1 cellular context compared by ENCODE assay signal in the genomic region with DNA sequence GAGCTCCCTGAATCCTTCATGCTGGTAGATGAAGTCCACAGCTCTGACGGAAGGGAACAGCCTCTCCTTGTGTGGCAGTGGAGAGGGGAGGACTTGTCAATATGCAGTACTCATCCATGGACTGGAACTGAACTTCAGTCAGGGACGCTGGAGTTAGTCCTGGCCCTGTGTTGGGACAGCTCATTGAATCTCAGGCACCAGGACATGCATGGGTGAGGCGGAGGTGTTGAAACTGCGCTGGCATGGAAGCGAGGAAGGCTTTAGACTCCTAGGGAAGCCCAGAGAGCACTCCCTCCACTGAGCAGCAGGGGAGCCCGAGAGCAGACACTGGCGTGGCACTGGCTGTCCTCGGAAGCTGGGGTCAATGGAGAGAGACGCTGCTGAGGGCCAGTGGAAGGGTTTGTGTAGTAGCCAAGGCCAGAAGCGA.
TF ChIP-seq lines count a peak whose summit lies in the region.

No MANE protein-coding gene starts in this region.

TF ChIP-seq in IMR-90, 13 proteins besides CTCF, POLR2A, EP300 and RAD21:
- TF ChIP-seq CHD1 (IDR thresholded peaks at IDR 0.05; ENCODE audit: low read depth, low read length) (no peak), RCOR1 (IDR thresholded peaks at IDR 0.05; ENCODE audit: insufficient replicate concordance, low read length) (no peak), NFE2L2 (IDR thresholded peaks at IDR 0.05; ENCODE audit: low read depth, low read length) (no peak)
